In the genomic region with DNA sequence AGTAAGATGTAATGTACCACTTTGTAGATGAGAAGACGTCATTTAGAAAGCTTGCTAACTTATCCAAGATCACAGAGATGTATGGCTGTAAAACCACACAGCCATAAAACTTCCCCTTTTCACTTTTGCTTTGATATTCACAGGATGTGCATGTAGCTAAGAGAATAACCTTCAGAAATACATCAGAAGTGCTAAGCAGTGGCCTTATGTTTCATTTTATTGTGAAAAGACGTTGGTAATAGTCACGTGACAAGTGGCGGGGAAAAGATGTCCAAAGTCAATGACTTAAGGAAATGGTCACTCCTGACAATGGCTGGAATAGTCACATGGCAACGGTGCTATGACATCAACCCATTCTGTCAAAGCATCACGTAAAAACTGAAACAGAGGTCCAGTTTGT, we compare ENCODE assay signal across 11 cellular contexts. TPM values are rescaled to one million over a fixed set of nuclear protein-coding genes. Genes with fewer than 3 reads are reported as not detected.
DNase-seq lines count a peak whose midpoint lies in the region; ATAC-seq, FAIRE-seq and TF ChIP-seq lines count a peak whose summit lies in the region.
"Had no signal": no experiment of that assay in that cellular context is flagged by ENCODE, and none has a peak within 500 bp of the region (broad histone marks: within the 10 kb centered on the region; RNA-seq: fewer than 3 reads in every experiment).

No MANE protein-coding gene starts in this region.

- FAIRE-seq in GM12891 (lab: Jason Lieb, UNC) = peak; percentile 86

- intact Hi-C loops in dorsolateral prefrontal cortex (cut with DNase I) = no loop called here

- no peak for TF ChIP-seq POLR2A in GM12891 (IDR thresholded peaks at IDR 0.05; ENCODE audit: low read depth, low read length)

- no peak for TF ChIP-seq CTCF in dorsolateral prefrontal cortex (IDR thresholded peaks at IDR 0.05 in 54 of 56, conservative IDR thresholded peaks at IDR 0.05 in 2 of 56; ENCODE audit: low read depth in 1 of 56, partially characterized antibody in 56 of 56)

- no peak overlapping the region for H3K27ac ChIP-seq in dorsolateral prefrontal cortex
- H3K27ac ChIP-seq: cardiac muscle cell, sigmoid colon had no signal

- DNase-seq in GM12891 (ENCODE audit: insufficient read length, low spot score) (peak; percentile 22), Kasumi-1 (lab: John Stamatoyannopoulos, UW) (peak; percentile 41 to 46), HCEC 1CT (no peak), dorsolateral prefrontal cortex (no peak), EL (no peak), GOT3 (lab: John Stamatoyannopoulos, UW) (no peak)
- DNase-seq: activated T-cell treated with anti-CD3 and anti-CD28 coated beads, Interleukin-2, amount 50 U/mL, for 1 hour; sigmoid colon had no signal

- peak; percentile 95 for ATAC-seq in GM19438 (IDR thresholded peaks at IDR 0.05; ENCODE audit: low read depth, unreplicated experiment)
- ATAC-seq in HG02938 (IDR thresholded peaks at IDR 0.05; ENCODE audit: unreplicated experiment) = peak; percentile 92

- H3K27me3 ChIP-seq in dorsolateral prefrontal cortex = no peaks in the 10 kb centered on the region
- H3K27me3 ChIP-seq: cardiac muscle cell, sigmoid colon had no signal

- H3K4me3 ChIP-seq in dorsolateral prefrontal cortex = no peak overlapping the region
- H3K4me3 ChIP-seq: cardiac muscle cell, sigmoid colon had no signal

TF ChIP-seq in GM12891, 5 proteins besides CTCF, POLR2A, EP300 and RAD21:
- no peak for TF ChIP-seq POU2F2 (IDR thresholded peaks at IDR 0.05; ENCODE audit: low read depth, low read length)
- TF ChIP-seq SPI1 (IDR thresholded peaks at IDR 0.05; ENCODE audit: low read depth, low read length) = 0 out of 2 replicates have a peak, but pooled peaks have one; percentile 13
- TF ChIP-seq PAX5 (IDR thresholded peaks at IDR 0.05; ENCODE audit: insufficient read depth, low read length, severe bottlenecking) = no peak

RNA-seq across cellular contexts. Expression of gene WDR17, which starts 12.9 kb away (rescaled TPM):
- 0.53 TPM for polyA plus RNA-seq in GM12891 (2012; ENCODE audit: low read depth, missing spikeins)
- total RNA-seq in dorsolateral prefrontal cortex = 100 to 1,000 TPM in 1 of 120 experiments, 10 to 100 TPM in 119; 31.8 to 105 (median 65.6) TPM

Comparison
In these comparisons a context has a peak if more than half of its experiments do, and no peak if none do; other contexts are left out.
1. DNase-seq: peak in GM12891 (single experiment) and Kasumi-1 (2 of 2); none in HCEC 1CT (single experiment), dorsolateral prefrontal cortex (0 of 10), EL (single experiment) and GOT3 (single experiment).